In the genomic region with DNA sequence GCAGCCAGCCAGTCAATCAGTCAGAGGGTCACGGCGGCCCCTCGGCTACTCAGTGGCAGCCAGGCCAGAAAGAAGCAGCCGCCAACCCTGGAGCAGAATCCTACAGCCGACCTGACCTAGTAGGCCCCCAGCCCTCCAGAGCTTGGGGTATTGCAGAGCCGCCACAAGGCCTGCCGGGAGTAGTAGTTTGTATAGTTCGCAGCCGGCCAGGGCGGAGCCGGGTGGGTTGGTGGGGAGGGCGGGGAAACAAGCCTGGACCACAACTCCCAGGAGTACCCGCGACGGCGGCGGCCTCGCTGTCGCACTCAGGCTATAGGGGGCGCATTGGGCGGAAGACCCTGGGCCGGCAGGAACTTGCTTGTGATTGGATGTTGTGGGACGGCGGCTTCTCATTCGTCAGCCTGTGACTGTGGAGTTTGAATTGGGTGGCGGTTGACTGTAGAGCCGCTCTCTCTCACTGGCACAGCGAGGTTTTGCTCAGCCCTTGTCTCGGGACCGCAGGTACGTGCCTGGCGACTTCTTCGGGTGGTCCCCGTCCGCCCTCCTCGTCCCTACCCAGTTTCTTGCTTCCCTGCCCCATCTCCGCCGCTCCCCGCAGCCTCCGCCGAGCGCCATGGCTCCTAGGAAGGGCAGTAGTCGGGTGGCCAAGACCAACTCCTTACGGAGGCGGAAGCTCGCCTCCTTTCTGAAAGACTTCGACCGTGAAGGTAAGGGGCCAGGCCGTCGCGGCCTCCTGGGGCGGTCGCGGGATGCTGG, we compare ENCODE assay signal across 1 cellular context.
TF ChIP-seq lines count a peak whose summit lies in the region.

Gene CDCA8 (plus strand): TSS at position 439 of the 756 bp plus-strand sequence. CDS start 175 bp downstream, at position 614.

TF ChIP-seq in HepG2, 621 proteins besides CTCF, POLR2A, EP300 and RAD21 (continued from another document and continues in another):
- TF ChIP-seq ZBTB25 (CRISPR knock-in tag; IDR thresholded peaks at IDR 0.05) (peak; percentile 18; the same call in 1 of the 2 replicates), ZFP90 (CRISPR knock-in tag; IDR thresholded peaks at IDR 0.05; ENCODE audit: borderline replicate concordance) (peak; percentile 47; the same call in 1 of the 2 replicates), MXD3 (CRISPR knock-in tag; IDR thresholded peaks at IDR 0.05) (peak; percentile 22; the same call in 1 of the 2 replicates), ZNF276 (CRISPR knock-in tag; IDR thresholded peaks at IDR 0.05; ENCODE audit: low read depth) (peak; percentile 49; the same call in 1 of the 2 replicates), POLR2AphosphoS2 (IDR thresholded peaks at IDR 0.05; ENCODE audit: low read depth, low read length) (no peak), MAFF (IDR thresholded peaks at IDR 0.05; ENCODE audit: low read depth, low read length) (no peak), GATAD1 (CRISPR knock-in tag; IDR thresholded peaks at IDR 0.05) (peak; percentile 98), HMG20B (CRISPR knock-in tag; conservative IDR thresholded peaks at IDR 0.05) (no peak), WIZ (CRISPR knock-in tag; IDR thresholded peaks at IDR 0.05) (0 out of 2 replicates have a peak, but pooled peaks have one; percentile 63), SRSF1 (optimal IDR thresholded peaks at IDR 0.05; ENCODE audit: low read depth, low read length) (peak; percentile 25), ARID2 (CRISPR knock-in tag; IDR thresholded peaks at IDR 0.05; ENCODE audit: borderline replicate concordance) (no peak), ZNF280D (CRISPR knock-in tag; IDR thresholded peaks at IDR 0.05) (no peak), FOXK2 (IDR thresholded peaks at IDR 0.05) (peak; percentile 55), NFYC (CRISPR knock-in tag; IDR thresholded peaks at IDR 0.05) (peak; percentile 94), ZNF788 (CRISPR knock-in tag; IDR thresholded peaks at IDR 0.05; ENCODE audit: borderline replicate concordance) (peak; percentile 24; the same call in 1 of the 2 replicates), E2F5 (CRISPR knock-in tag; conservative IDR thresholded peaks at IDR 0.05) (peak; percentile 96), ATRX (CRISPR knock-in tag; IDR thresholded peaks at IDR 0.05; ENCODE audit: borderline replicate concordance) (no peak), GMEB2 (CRISPR knock-in tag; IDR thresholded peaks at IDR 0.05; ENCODE audit: low read depth) (peak; percentile 47), SNAPC4 (CRISPR knock-in tag; IDR thresholded peaks at IDR 0.05) (peak; percentile 11; the same call in 1 of the 2 replicates), YEATS2 (CRISPR knock-in tag; IDR thresholded peaks at IDR 0.05; ENCODE audit: borderline replicate concordance) (peak; percentile 56; the same call in 1 of the 2 replicates), ZNF451 (CRISPR knock-in tag; IDR thresholded peaks at IDR 0.05) (no peak), ARID4A (CRISPR knock-in tag; IDR thresholded peaks at IDR 0.05; ENCODE audit: borderline replicate concordance) (peak; percentile 100), SOX6 (IDR thresholded peaks at IDR 0.05) (no peak), SOX6 (CRISPR knock-in tag; IDR thresholded peaks at IDR 0.05) (peak; percentile 10; the same call in 1 of the 2 replicates), ZNF547 (CRISPR knock-in tag; IDR thresholded peaks at IDR 0.05) (no peak), MXI1 (IDR thresholded peaks at IDR 0.05; ENCODE audit: borderline replicate concordance, low read depth, low read length) (peak; percentile 95; the same call in 2 of the 3 replicates), ZNF562 (CRISPR knock-in tag; IDR thresholded peaks at IDR 0.05; ENCODE audit: borderline replicate concordance) (no peak), ZNF205 (CRISPR knock-in tag; IDR thresholded peaks at IDR 0.05) (no peak), STAG1 (CRISPR knock-in tag; IDR thresholded peaks at IDR 0.05) (peak; percentile 30; the same call in 1 of the 2 replicates), XBP1 (CRISPR knock-in tag; IDR thresholded peaks at IDR 0.05) (0 out of 2 replicates have a peak, but pooled peaks have one; percentile 33), FOXK1 (CRISPR knock-in tag; IDR thresholded peaks at IDR 0.05; ENCODE audit: borderline replicate concordance, low read depth) (peak; percentile 91; the same call in 1 of the 2 replicates), ISL2 (CRISPR knock-in tag; IDR thresholded peaks at IDR 0.05) (0 out of 2 replicates have a peak, but pooled peaks have one; percentile 58), ZNF768 (CRISPR knock-in tag; IDR thresholded peaks at IDR 0.05) (peak; percentile 28; the same call in 1 of the 2 replicates), ZSCAN25 (CRISPR knock-in tag; IDR thresholded peaks at IDR 0.05) (peak; percentile 7; the same call in 1 of the 2 replicates)
- TF ChIP-seq, protein P1, sequence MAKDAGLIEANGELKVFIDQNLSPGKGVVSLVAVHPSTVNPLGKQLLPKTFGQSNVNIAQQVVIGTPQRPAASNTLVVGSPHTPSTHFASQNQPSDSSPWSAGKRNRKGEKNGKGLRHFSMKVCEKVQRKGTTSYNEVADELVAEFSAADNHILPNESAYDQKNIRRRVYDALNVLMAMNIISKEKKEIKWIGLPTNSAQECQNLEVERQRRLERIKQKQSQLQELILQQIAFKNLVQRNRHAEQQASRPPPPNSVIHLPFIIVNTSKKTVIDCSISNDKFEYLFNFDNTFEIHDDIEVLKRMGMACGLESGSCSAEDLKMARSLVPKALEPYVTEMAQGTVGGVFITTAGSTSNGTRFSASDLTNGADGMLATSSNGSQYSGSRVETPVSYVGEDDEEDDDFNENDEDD (CRISPR knock-in tag; IDR thresholded peaks at IDR 0.05; ENCODE audit: borderline replicate concordance), result peak; percentile 97
